Comparison of ENCODE assay signal across 12 cellular contexts in genomic region chr5:142784405-142784955, GRCh38. TPM values are rescaled to one million over a fixed set of nuclear protein-coding genes. Genes with fewer than 3 reads are reported as not detected.
DNase-seq lines count a peak whose midpoint lies in the region; ATAC-seq and TF ChIP-seq lines count a peak whose summit lies in the region.
"Had no signal": no experiment of that assay in that cellular context is flagged by ENCODE, and none has a peak within 500 bp of the region (broad histone marks: within the 10 kb centered on the region; RNA-seq: fewer than 3 reads in every experiment).

No MANE protein-coding gene starts in this region.

- H3K36me3 Mint-ChIP-seq in activated T-helper 17 cell treated with anti-CD3 and anti-CD28 coated beads, Interleukin-2, amount 50 U/mL, for 72 hours (ENCODE audit: low read depth), result no peaks in the 10 kb centered on the region
- no peaks in the 10 kb centered on the region for H3K36me3 Mint-ChIP-seq in nephron progenitor cell (ENCODE audit: low read depth)

- H3K9me3 Mint-ChIP-seq in activated T-helper 17 cell treated with anti-CD3 and anti-CD28 coated beads, Interleukin-2, amount 50 U/mL, for 72 hours, result no peaks in the 10 kb centered on the region
- H3K9me3 Mint-ChIP-seq in nephron progenitor cell, result no peaks in the 10 kb centered on the region
- H3K9me3 Mint-ChIP-seq: activated B cell treated with CpG ODN at 0.5 μM for 24 hours had no signal

- H3K27me3 ChIP-seq in A673 (replicated peaks; ENCODE audit: insufficient read depth, low read depth, low read length, poor library complexity), result no peaks in the 10 kb centered on the region
- no peaks in the 10 kb centered on the region for H3K27me3 ChIP-seq in foreskin keratinocyte

- peak overlapping the region; percentile 65 for H3K4me3 Mint-ChIP-seq in activated T-helper 17 cell treated with anti-CD3 and anti-CD28 coated beads, Interleukin-2, amount 50 U/mL, for 72 hours
- H3K4me3 Mint-ChIP-seq in nephron progenitor cell, result no peak overlapping the region
- H3K4me3 Mint-ChIP-seq: activated B cell treated with CpG ODN at 0.5 μM for 24 hours had no signal

- H3K27ac ChIP-seq in A673 (ENCODE audit: low read depth, low read length, poor library complexity, severe bottlenecking) (peak overlapping the region; percentile 43), foreskin keratinocyte (no peak overlapping the region)

- intact Hi-C loops in A673 (cut with micrococcal nuclease; ENCODE audit: unreplicated experiment), result no loop called here

- H3K4me1 ChIP-seq in A673 (ENCODE audit: insufficient read depth, low read length, poor library complexity, severe bottlenecking) (peaks cover 43% of the 10 kb centered on the region), foreskin keratinocyte (peaks cover 2% of the 10 kb centered on the region)

- ATAC-seq in activated T-helper 17 cell treated with anti-CD3 and anti-CD28 coated beads, Interleukin-2, amount 50 U/mL, for 72 hours (replicated peaks), result no peak
- ATAC-seq in foreskin keratinocyte, result no peak
- no peak for ATAC-seq in HG03159 (IDR thresholded peaks at IDR 0.05; ENCODE audit: unreplicated experiment)

- BruUV-seq in A673 (replicated peaks; lab: Mats Ljungman, UMichigan), result no TSS peak

- H3K4me3 ChIP-seq in A673 (ENCODE audit: low read depth, low read length, poor library complexity, severe bottlenecking), result no peak overlapping the region

- CTCF ChIA-PET in A673 (lab: Charles Lee), result interaction anchor here (1.2 to 2.1 kb wide), 3 partner anchors 13 to 71 kb away, joined by 4 to 7 read pairs (median 5); no protein-coding TSS in a partner anchor

- H3K36me3 ChIP-seq in A673 (ENCODE audit: insufficient read depth, low read length, poor library complexity, severe bottlenecking), result no peaks in the 10 kb centered on the region

- TF ChIP-seq CTCF in A673 (conservative IDR thresholded peaks at IDR 0.05; ENCODE audit: low read depth, low read length) (no peak), nephron progenitor cell (IDR thresholded peaks at IDR 0.05) (no peak), foreskin keratinocyte (conservative IDR thresholded peaks at IDR 0.05) (no peak)

- H3K9me3 ChIP-seq in A673 (ENCODE audit: low read depth, low read length, poor library complexity, severe bottlenecking), result no peaks in the 10 kb centered on the region

- H3K27ac Mint-ChIP-seq in activated T-helper 17 cell treated with anti-CD3 and anti-CD28 coated beads, Interleukin-2, amount 50 U/mL, for 72 hours, result peak overlapping the region; percentile 43
- H3K27ac Mint-ChIP-seq in nephron progenitor cell, result peak overlapping the region; percentile 12
- H3K27ac Mint-ChIP-seq: activated B cell treated with CpG ODN at 0.5 μM for 24 hours had no signal

- DNase-seq in A673 (ENCODE audit: low spot score) (peak; percentile 36), COLO829 (ENCODE audit: low spot score) (peak; percentile 14), nephron progenitor cell (no peak), foreskin keratinocyte (no peak), COLO668 (lab: John Stamatoyannopoulos, UW; ENCODE audit: unreplicated experiment) (no peak), DMS153 treated with DMSO at 0.1 percent for 48 hours (lab: John Stamatoyannopoulos, UW; ENCODE audit: unreplicated experiment) (no peak)
- DNase-seq: activated B cell treated with CpG ODN at 0.5 μM for 24 hours, DMS79, NCI-H1436 treated with DMSO at 0.1 percent for 48 hours, OCI-M1 had no signal

- peaks cover 27% of the 10 kb centered on the region for H3K4me1 Mint-ChIP-seq in activated T-helper 17 cell treated with anti-CD3 and anti-CD28 coated beads, Interleukin-2, amount 50 U/mL, for 72 hours
- H3K4me1 Mint-ChIP-seq in nephron progenitor cell, result peaks cover 56% of the 10 kb centered on the region

- no peaks in the 10 kb centered on the region for H3K27me3 Mint-ChIP-seq in activated T-helper 17 cell treated with anti-CD3 and anti-CD28 coated beads, Interleukin-2, amount 50 U/mL, for 72 hours
- peaks cover 3% of the 10 kb centered on the region for H3K27me3 Mint-ChIP-seq in nephron progenitor cell (ENCODE audit: low read depth, poor library complexity)
- H3K27me3 Mint-ChIP-seq: activated B cell treated with CpG ODN at 0.5 μM for 24 hours had no signal

- POLR2A ChIA-PET in A673 (lab: Charles Lee; ENCODE audit: low non-redundant PET), result no interaction called here

RNA-seq across cellular contexts. Expression of gene ARHGAP26, which starts 14.3 kb away (rescaled TPM):
- total RNA-seq in A673 (2021) (25.5 and 25.8 TPM in 2 replicates), foreskin keratinocyte (6.8 and 9.3 TPM in 2 replicates)
- 10 to 100 TPM in 1 of 2 donors, 1 to 10 TPM in 1; 7.8 to 12.0 TPM for total RNA-seq in activated T-helper 17 cell treated with anti-CD3 and anti-CD28 coated beads, Interleukin-2, amount 50 U/mL, for 72 hours
- 5.1 and 5.3 TPM in 2 replicates for polyA plus RNA-seq in foreskin keratinocyte

Comparison
In these comparisons a context has a peak if more than half of its experiments do, and no peak if none do; other contexts are left out.
1. DNase-seq: peak in A673 (single experiment) and COLO829 (single experiment); none in nephron progenitor cell (single experiment), foreskin keratinocyte (0 of 2), COLO668 (single experiment) and DMS153 treated with DMSO at 0.1 percent for 48 hours (single experiment).